ENCODE assay signal across 2 cellular contexts in the genomic region with DNA sequence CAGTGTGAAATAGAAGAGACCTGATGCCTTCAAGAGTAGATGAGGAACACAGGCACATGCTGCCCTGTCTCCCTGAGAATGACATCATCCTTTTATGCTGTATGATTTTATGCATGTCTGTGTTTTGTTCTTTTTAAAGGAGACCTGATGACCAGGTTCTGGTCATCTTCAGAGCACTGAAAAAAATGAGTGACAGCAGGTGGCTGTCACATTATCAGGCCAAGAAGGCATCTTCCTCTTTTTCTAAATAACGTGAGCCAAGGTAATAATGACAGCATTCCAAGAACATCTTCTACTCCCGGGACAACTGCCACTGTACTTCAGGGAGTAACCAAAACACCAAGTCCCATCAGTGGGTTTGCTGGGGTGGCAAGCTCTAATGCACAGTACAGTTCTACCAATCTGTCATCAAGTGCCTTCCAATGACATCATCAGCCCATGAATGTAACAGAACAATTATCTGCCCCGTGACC.
TF ChIP-seq lines count a peak whose summit lies in the region.

No MANE protein-coding gene starts in this region.

TF ChIP-seq in HEK293T, 16 proteins besides CTCF, POLR2A, EP300 and RAD21:
- TF ChIP-seq, protein P1, sequence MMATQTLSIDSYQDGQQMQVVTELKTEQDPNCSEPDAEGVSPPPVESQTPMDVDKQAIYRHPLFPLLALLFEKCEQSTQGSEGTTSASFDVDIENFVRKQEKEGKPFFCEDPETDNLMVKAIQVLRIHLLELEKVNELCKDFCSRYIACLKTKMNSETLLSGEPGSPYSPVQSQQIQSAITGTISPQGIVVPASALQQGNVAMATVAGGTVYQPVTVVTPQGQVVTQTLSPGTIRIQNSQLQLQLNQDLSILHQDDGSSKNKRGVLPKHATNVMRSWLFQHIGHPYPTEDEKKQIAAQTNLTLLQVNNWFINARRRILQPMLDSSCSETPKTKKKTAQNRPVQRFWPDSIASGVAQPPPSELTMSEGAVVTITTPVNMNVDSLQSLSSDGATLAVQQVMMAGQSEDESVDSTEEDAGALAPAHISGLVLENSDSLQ (IDR thresholded peaks at IDR 0.05) = peak; percentile 77
- TF ChIP-seq FOXK2 (IDR thresholded peaks at IDR 0.05) (no peak), L3MBTL2 (conservative IDR thresholded peaks at IDR 0.05) (peak; percentile 33; the same call in 1 of the 2 replicates), LEF1 (IDR thresholded peaks at IDR 0.05; ENCODE audit: borderline replicate concordance) (no peak)
TF ChIP-seq in HEK293T: peak in this region for 2.

TF ChIP-seq in K562, 482 proteins besides CTCF, POLR2A, EP300 and RAD21:
- TF ChIP-seq PCBP2 (IDR thresholded peaks at IDR 0.05; ENCODE audit: low read depth, low read length, poor library complexity, severe bottlenecking) (no peak), TEAD2 (tag; IDR thresholded peaks at IDR 0.05) (no peak), PHB (CRISPR knock-in tag; IDR thresholded peaks at IDR 0.05) (no peak), NFATC3 (IDR thresholded peaks at IDR 0.05) (no peak), CBX3 (IDR thresholded peaks at IDR 0.05; ENCODE audit: borderline replicate concordance in 1 of 2, low read length in 2 of 2) (no peak), CTBP1 (IDR thresholded peaks at IDR 0.05; ENCODE audit: borderline replicate concordance) (peak; percentile 21; the same call in 1 of the 2 replicates), ZNF282 (CRISPR knock-in tag; IDR thresholded peaks at IDR 0.05) (no peak), KAT7 (CRISPR knock-in tag; IDR thresholded peaks at IDR 0.05; ENCODE audit: borderline replicate concordance) (no peak), ZNF311 (CRISPR knock-in tag; IDR thresholded peaks at IDR 0.05) (no peak), MEIS2 (IDR thresholded peaks at IDR 0.05; ENCODE audit: partially characterized antibody) (peak; percentile 73), HNRNPLL (IDR thresholded peaks at IDR 0.05; ENCODE audit: low read depth, low read length, poor library complexity, severe bottlenecking) (no peak), RBM14 (IDR thresholded peaks at IDR 0.05; ENCODE audit: borderline replicate concordance, insufficient read depth, low read depth, low read length) (no peak), GTF2F1 (IDR thresholded peaks at IDR 0.05; ENCODE audit: low read depth, low read length) (no peak), GATA2 (CRISPR knock-in tag; IDR thresholded peaks at IDR 0.05) (no peak), NR2C2 (CRISPR knock-in tag; IDR thresholded peaks at IDR 0.05) (no peak), NR2C2 (tag; IDR thresholded peaks at IDR 0.05) (no peak), ATF7 (IDR thresholded peaks at IDR 0.05) (peak; percentile 63; the same call in 1 of the 2 replicates), RCOR1 (IDR thresholded peaks at IDR 0.05; ENCODE audit: borderline replicate concordance in 1 of 2, low read depth in 2 of 2, low read length in 2 of 2) (no peak), MXI1 (IDR thresholded peaks at IDR 0.05; ENCODE audit: low read depth, low read length) (no peak), ATF1 (CRISPR knock-in tag; IDR thresholded peaks at IDR 0.05) (no peak), ATF1 (tag; IDR thresholded peaks at IDR 0.05) (peak; percentile 22; the same call in 1 of the 2 replicates), JUND (IDR thresholded peaks at IDR 0.05; ENCODE audit: borderline replicate concordance, low read depth, low read length) (no peak), JUND (tag; IDR thresholded peaks at IDR 0.05; ENCODE audit: borderline replicate concordance, low read depth, low read length) (peak; percentile 38; the same call in 1 of the 3 replicates), MYC (IDR thresholded peaks at IDR 0.05; ENCODE audit: low read depth, low read length) (no peak), MYC (CRISPR knock-in tag; IDR thresholded peaks at IDR 0.05; ENCODE audit: borderline replicate concordance, low read depth) (no peak), SMAD4 (CRISPR knock-in tag; conservative IDR thresholded peaks at IDR 0.05) (no peak)
- TF ChIP-seq, protein P2, sequence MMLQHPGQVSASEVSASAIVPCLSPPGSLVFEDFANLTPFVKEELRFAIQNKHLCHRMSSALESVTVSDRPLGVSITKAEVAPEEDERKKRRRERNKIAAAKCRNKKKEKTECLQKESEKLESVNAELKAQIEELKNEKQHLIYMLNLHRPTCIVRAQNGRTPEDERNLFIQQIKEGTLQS (IDR thresholded peaks at IDR 0.05) = peak; percentile 76
- TF ChIP-seq, protein P2 (CRISPR knock-in tag; conservative IDR thresholded peaks at IDR 0.05) = no peak
- TF ChIP-seq, protein P3, sequence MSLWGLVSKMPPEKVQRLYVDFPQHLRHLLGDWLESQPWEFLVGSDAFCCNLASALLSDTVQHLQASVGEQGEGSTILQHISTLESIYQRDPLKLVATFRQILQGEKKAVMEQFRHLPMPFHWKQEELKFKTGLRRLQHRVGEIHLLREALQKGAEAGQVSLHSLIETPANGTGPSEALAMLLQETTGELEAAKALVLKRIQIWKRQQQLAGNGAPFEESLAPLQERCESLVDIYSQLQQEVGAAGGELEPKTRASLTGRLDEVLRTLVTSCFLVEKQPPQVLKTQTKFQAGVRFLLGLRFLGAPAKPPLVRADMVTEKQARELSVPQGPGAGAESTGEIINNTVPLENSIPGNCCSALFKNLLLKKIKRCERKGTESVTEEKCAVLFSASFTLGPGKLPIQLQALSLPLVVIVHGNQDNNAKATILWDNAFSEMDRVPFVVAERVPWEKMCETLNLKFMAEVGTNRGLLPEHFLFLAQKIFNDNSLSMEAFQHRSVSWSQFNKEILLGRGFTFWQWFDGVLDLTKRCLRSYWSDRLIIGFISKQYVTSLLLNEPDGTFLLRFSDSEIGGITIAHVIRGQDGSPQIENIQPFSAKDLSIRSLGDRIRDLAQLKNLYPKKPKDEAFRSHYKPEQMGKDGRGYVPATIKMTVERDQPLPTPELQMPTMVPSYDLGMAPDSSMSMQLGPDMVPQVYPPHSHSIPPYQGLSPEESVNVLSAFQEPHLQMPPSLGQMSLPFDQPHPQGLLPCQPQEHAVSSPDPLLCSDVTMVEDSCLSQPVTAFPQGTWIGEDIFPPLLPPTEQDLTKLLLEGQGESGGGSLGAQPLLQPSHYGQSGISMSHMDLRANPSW (CRISPR knock-in tag; IDR thresholded peaks at IDR 0.05) = no peak
- TF ChIP-seq, protein P4, sequence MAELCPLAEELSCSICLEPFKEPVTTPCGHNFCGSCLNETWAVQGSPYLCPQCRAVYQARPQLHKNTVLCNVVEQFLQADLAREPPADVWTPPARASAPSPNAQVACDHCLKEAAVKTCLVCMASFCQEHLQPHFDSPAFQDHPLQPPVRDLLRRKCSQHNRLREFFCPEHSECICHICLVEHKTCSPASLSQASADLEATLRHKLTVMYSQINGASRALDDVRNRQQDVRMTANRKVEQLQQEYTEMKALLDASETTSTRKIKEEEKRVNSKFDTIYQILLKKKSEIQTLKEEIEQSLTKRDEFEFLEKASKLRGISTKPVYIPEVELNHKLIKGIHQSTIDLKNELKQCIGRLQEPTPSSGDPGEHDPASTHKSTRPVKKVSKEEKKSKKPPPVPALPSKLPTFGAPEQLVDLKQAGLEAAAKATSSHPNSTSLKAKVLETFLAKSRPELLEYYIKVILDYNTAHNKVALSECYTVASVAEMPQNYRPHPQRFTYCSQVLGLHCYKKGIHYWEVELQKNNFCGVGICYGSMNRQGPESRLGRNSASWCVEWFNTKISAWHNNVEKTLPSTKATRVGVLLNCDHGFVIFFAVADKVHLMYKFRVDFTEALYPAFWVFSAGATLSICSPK (IDR thresholded peaks at IDR 0.05; ENCODE audit: borderline replicate concordance) = no peak
- TF ChIP-seq, protein P5, sequence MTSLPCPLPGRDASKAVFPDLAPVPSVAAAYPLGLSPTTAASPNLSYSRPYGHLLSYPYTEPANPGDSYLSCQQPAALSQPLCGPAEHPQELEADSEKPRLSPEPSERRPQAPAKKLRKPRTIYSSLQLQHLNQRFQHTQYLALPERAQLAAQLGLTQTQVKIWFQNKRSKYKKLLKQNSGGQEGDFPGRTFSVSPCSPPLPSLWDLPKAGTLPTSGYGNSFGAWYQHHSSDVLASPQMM (CRISPR knock-in tag; IDR thresholded peaks at IDR 0.05) = no peak
- TF ChIP-seq, protein P6, sequence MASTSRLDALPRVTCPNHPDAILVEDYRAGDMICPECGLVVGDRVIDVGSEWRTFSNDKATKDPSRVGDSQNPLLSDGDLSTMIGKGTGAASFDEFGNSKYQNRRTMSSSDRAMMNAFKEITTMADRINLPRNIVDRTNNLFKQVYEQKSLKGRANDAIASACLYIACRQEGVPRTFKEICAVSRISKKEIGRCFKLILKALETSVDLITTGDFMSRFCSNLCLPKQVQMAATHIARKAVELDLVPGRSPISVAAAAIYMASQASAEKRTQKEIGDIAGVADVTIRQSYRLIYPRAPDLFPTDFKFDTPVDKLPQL (IDR thresholded peaks at IDR 0.05; ENCODE audit: extremely low read depth, insufficient read length) = no peak
- TF ChIP-seq, protein P1 (IDR thresholded peaks at IDR 0.05) = peak; percentile 88
